In the genomic region with DNA sequence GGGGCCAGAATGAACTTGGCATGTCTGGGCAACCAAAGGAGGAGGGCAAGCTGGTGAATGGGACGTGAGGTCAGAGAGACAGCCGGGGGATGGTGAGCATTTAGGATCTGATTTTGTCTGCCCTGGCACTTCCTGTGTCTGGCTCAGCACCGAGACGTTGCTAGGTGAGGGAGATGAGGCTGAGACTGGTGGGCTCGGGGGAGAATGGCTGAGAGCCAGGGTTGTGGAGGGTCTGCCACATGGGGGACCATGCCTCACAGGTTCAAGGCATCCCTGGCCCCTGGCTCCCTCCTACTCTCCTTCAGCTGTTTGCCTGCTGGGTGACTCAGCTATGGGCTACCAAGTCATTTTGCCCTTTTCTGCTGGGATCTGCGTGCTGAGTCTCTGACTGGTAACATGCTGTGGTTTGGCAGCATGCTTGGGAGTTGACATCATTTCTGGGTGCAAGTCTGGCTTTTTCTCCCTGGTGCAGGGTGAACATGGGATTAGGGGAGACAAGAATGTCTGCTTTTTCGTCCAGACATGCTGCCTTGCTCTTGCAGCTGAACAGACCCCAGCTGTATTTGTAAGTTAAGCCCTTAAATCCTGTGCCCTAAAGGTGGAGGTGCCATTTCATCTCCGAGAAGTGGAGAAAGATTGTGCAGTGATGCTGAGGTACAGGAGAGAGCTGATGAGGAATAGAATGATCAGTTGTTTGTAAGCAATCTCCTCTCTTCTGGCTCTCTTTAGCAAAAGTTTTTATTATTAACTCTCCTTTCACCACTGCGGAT, we compare ENCODE assay signal across 9 cellular contexts. TPM values are rescaled to one million over a fixed set of nuclear protein-coding genes. Genes with fewer than 3 reads are reported as not detected.
DNase-seq lines count a peak whose midpoint lies in the region; ATAC-seq and TF ChIP-seq lines count a peak whose summit lies in the region.
"Had no signal": no experiment of that assay in that cellular context is flagged by ENCODE, and none has a peak within 500 bp of the region (broad histone marks: within the 10 kb centered on the region; RNA-seq: fewer than 3 reads in every experiment).

No MANE protein-coding gene starts in this region.

- no peak overlapping the region for H3K9ac ChIP-seq in SK-N-MC (ENCODE audit: insufficient read length)
- peak overlapping the region; percentile 68 for H3K9ac ChIP-seq in mesenchymal stem cell (ENCODE audit: low read length)
- H3K9ac ChIP-seq in stomach smooth muscle (ENCODE audit: low read length in 2 of 2): peak overlapping the region; percentile 48 to 51

- TF ChIP-seq CTCF in body of pancreas (IDR thresholded peaks at IDR 0.05): no peak

- DNase-seq in activated naive CD4-positive, alpha-beta T cell treated with Interleukin-2 at 50 U/mL for 16 hours: peak; percentile 68
- no peak for DNase-seq in activated naive CD4-positive, alpha-beta T cell (lab: John Stamatoyannopoulos, UW)
- DNase-seq in SK-N-MC (ENCODE audit: low read depth, low spot score) (peak; percentile 18), body of pancreas (peak; percentile 58 to 76 (median 70)), mesenchymal stem cell (peak; percentile 99), middle frontal gyrus (ENCODE audit: extremely low spot score, low spot score) (no peak)

- H3K9me3 ChIP-seq in SK-N-MC (ENCODE audit: low read depth, low read length): no peaks in the 10 kb centered on the region
- no peaks in the 10 kb centered on the region for H3K9me3 ChIP-seq in body of pancreas
- H3K9me3 ChIP-seq in mesenchymal stem cell (ENCODE audit: control insufficient read depth, low read length): no peaks in the 10 kb centered on the region
- H3K9me3 ChIP-seq in stomach smooth muscle (ENCODE audit: control insufficient read depth in 2 of 2, low read length in 2 of 2): no peaks in the 10 kb centered on the region

- H3K23ac ChIP-seq in mesenchymal stem cell (ENCODE audit: low read length in 2 of 2): peak overlapping the region in 1 of 2 experiments; percentile 47

- H3K18ac ChIP-seq in mesenchymal stem cell (ENCODE audit: low read depth in 1 of 2, low read length in 2 of 2): peak overlapping the region; percentile 89 to 97

- peak overlapping the region; percentile 42 for H2BK120ac ChIP-seq in mesenchymal stem cell (ENCODE audit: low read depth, low read length)

- H3K4ac ChIP-seq in mesenchymal stem cell (ENCODE audit: low read depth in 1 of 2, low read length in 2 of 2): peak overlapping the region; percentile 94 to 97

- H2BK5ac ChIP-seq in mesenchymal stem cell (ENCODE audit: low read depth, low read length, poor library complexity, severe bottlenecking): peak overlapping the region; percentile 93

- peak overlapping the region; percentile 97 for H4K91ac ChIP-seq in mesenchymal stem cell (ENCODE audit: low read length)

- TF ChIP-seq POLR2A in body of pancreas (IDR thresholded peaks at IDR 0.05): no peak

- no peak overlapping the region for H2AFZ ChIP-seq in mesenchymal stem cell (ENCODE audit: low read depth, low read length)

- H2BK12ac ChIP-seq in mesenchymal stem cell (ENCODE audit: low read length in 2 of 2): peak overlapping the region; percentile 94 to 96

- H3K27ac ChIP-seq in SK-N-MC: 0 out of 2 replicates have a peak overlapping the region, but pooled peaks have one; percentile 2
- H3K27ac ChIP-seq in body of pancreas: peak overlapping the region; percentile 3 to 64 (median 52)
- H3K27ac ChIP-seq in mesenchymal stem cell (ENCODE audit: low read length, poor library complexity, severe bottlenecking): peak overlapping the region; percentile 99
- H3K27ac ChIP-seq in stomach smooth muscle (ENCODE audit: low read length): peak overlapping the region; percentile 86

- peak overlapping the region; percentile 83 for H4K8ac ChIP-seq in mesenchymal stem cell (ENCODE audit: low read length)

- H3K27me3 ChIP-seq in body of pancreas (no peaks in the 10 kb centered on the region), mesenchymal stem cell (ENCODE audit: control insufficient read depth in 1 of 2, insufficient read depth in 1 of 2, low read length in 2 of 2) (no peaks in the 10 kb centered on the region), stomach smooth muscle (ENCODE audit: control insufficient read depth in 1 of 2, insufficient read depth in 2 of 2, low read length in 2 of 2) (no peaks in the 10 kb centered on the region)
- H3K27me3 ChIP-seq: dorsolateral prefrontal cortex had no signal

- ATAC-seq in body of pancreas: peak; percentile 77
- no peak for ATAC-seq in HG03469 (IDR thresholded peaks at IDR 0.05; ENCODE audit: unreplicated experiment)

- intact Hi-C loops in body of pancreas (cut with DNase I): no loop called here

- H3K4me3 ChIP-seq in SK-N-MC: no peak overlapping the region
- no peak overlapping the region for H3K4me3 ChIP-seq in body of pancreas
- peak overlapping the region in 1 of 2 experiments; percentile 52 for H3K4me3 ChIP-seq in mesenchymal stem cell (ENCODE audit: insufficient read depth in 1 of 2, low read depth in 1 of 2, low read length in 2 of 2)
- peak overlapping the region; percentile 11 to 35 for H3K4me3 ChIP-seq in stomach smooth muscle (ENCODE audit: low read length in 2 of 2)
- H3K4me3 ChIP-seq: dorsolateral prefrontal cortex had no signal

- H2AK5ac ChIP-seq in mesenchymal stem cell (ENCODE audit: low read length, severe bottlenecking): peak overlapping the region; percentile 98

- peak overlapping the region; percentile 97 for H2BK15ac ChIP-seq in mesenchymal stem cell (ENCODE audit: low read depth, poor library complexity, severe bottlenecking)

- H3K4me1 ChIP-seq in body of pancreas (peaks cover 91% of the 10 kb centered on the region), mesenchymal stem cell (ENCODE audit: control insufficient read depth, insufficient read depth, low read depth, low read length) (peaks cover 34% of the 10 kb centered on the region), stomach smooth muscle (ENCODE audit: control insufficient read depth, insufficient read depth, low read length) (peaks cover 65% of the 10 kb centered on the region)

- H3K14ac ChIP-seq in mesenchymal stem cell (ENCODE audit: low read length in 2 of 2): peak overlapping the region in 1 of 2 experiments; percentile 73

- H3K79me1 ChIP-seq in mesenchymal stem cell (replicated peaks; ENCODE audit: low read length, poor library complexity, severe bottlenecking): peaks cover 16% of the 10 kb centered on the region

- H3K36me3 ChIP-seq in SK-N-MC (ENCODE audit: insufficient read depth, low read length) (no peaks in the 10 kb centered on the region), body of pancreas (replicated peaks in 1 of 2; ENCODE audit: insufficient read depth in 1 of 2, low read depth in 2 of 2) (no peaks in the 10 kb centered on the region), mesenchymal stem cell (ENCODE audit: control insufficient read depth in 1 of 2, insufficient read depth in 2 of 2, low read depth in 1 of 2, low read length in 2 of 2) (peaks cover 4 to 15% of the 10 kb centered on the region in 2 experiments), stomach smooth muscle (ENCODE audit: control insufficient read depth in 2 of 2, insufficient read depth in 2 of 2, low read length in 2 of 2) (peaks cover 0 to 5% of the 10 kb centered on the region in 2 donors)

- H3K4me2 ChIP-seq in mesenchymal stem cell (ENCODE audit: low read length, poor library complexity, severe bottlenecking): peak overlapping the region; percentile 43

- WGBS in body of pancreas, 2 donors: 55 to 57% methylated on average over 8 to 9 of the region's 9 CpGs
- 14% methylated on average over 9 of the region's 9 CpGs for WGBS in mesenchymal stem cell

RNA-seq across cellular contexts. Expression of gene GALNT2, which starts 17.6 kb away (rescaled TPM):
- 10 to 100 TPM; 45.9 to 68.6 TPM for total RNA-seq in body of pancreas
- polyA plus RNA-seq in mesenchymal stem cell (2013, experiment 1 of 2): 128 TPM
- 130 TPM for polyA plus RNA-seq in mesenchymal stem cell (2013, experiment 2 of 2)

Comparison
In these comparisons a context has a peak if more than half of its experiments do, and no peak if none do; other contexts are left out.
1. DNase-seq: peak in activated naive CD4-positive, alpha-beta T cell treated with Interleukin-2 at 50 U/mL for 16 hours (single experiment), SK-N-MC (single experiment), body of pancreas (4 of 4) and mesenchymal stem cell (single experiment); none in activated naive CD4-positive, alpha-beta T cell (0 of 4) and middle frontal gyrus (single experiment).
2. H3K27ac ChIP-seq: peak in every context shown above with its lines; median percentile 99 in mesenchymal stem cell; 86 in stomach smooth muscle; 52 in body of pancreas; 2 in SK-N-MC.
3. H3K4me3 ChIP-seq: peak in stomach smooth muscle (2 of 2); none in SK-N-MC (single experiment) and body of pancreas (0 of 2).